23 cellular contexts compared by ENCODE assay signal in the genomic region with DNA sequence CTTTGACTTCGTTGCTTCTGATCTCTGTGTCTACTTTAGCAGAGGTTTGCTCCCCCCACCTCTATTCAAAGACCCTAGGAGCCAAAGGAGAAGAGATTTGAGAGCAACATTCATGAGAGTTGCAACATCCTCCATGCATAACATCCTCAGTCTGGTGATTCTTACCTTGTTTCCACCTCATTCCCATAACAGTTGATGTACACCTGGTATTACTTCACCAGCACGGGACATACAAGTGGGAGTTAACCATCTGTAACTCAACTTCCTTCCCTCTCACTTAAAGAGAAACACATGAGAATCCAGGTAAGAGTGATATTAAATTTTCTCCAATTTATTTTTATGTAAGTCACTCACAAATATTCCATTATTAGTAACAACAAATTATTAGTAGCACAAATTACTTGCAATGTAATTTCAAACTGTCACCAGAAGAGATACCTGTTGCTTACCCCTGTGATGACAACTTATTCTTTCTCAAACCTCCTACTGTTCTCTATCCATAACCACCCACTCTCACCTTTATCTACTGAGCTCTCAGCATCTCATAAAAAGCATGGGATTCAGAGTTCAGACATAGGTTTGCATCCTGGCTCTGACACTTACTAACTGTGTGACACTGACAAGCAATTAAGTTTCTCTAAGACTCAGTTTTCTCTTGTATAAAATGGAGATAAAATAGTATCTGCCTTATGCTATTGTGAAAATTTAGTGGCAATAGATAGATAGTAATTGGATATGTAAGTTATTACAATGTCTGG.
A peak's percentile ranks its signal among the peaks of the same experiment; 100 is the strongest.
DNase-seq lines count a peak whose midpoint lies in the region; ATAC-seq, FAIRE-seq and TF ChIP-seq lines count a peak whose summit lies in the region.
"Had no signal": no experiment of that assay in that cellular context is flagged by ENCODE, and none has a peak within 500 bp of the region (broad histone marks: within the 10 kb centered on the region; RNA-seq: fewer than 3 reads in every experiment).

No MANE protein-coding gene starts in this region.

- no peaks in the 10 kb centered on the region for H3K79me2 ChIP-seq in hepatocyte

- no peak for TF ChIP-seq RAD21 in A549 (conservative IDR thresholded peaks at IDR 0.05 in 1 of 2, IDR thresholded peaks at IDR 0.05 in 1 of 2)

- H3K9me3 ChIP-seq in A549 (0 out of 3 replicates have a peak, but pooled peaks cover 6% of the 10 kb centered on the region), hepatocyte (ENCODE audit: low read depth) (no peaks in the 10 kb centered on the region), psoas muscle (peaks cover 3% of the 10 kb centered on the region)

- no peaks in the 10 kb centered on the region for H3K27me3 ChIP-seq in hepatocyte
- no peaks in the 10 kb centered on the region for H3K27me3 ChIP-seq in psoas muscle (ENCODE audit: insufficient read depth in 3 of 3, low read length in 2 of 3)

- no peaks in the 10 kb centered on the region for H3K9me2 ChIP-seq in hepatocyte (replicated peaks; ENCODE audit: insufficient read depth)

- H4K20me1 ChIP-seq in hepatocyte (ENCODE audit: insufficient read depth, poor library complexity, severe bottlenecking), result no peaks in the 10 kb centered on the region

- ATAC-seq in A549, result no peak
- no peak for ATAC-seq in psoas muscle
- ATAC-seq in HG02938 (IDR thresholded peaks at IDR 0.05; ENCODE audit: unreplicated experiment), result no peak
- ATAC-seq: Panc1, SK-N-SH treated with all-trans-retinoic acid at 6 μM for 48 hours had no signal

- H3K36me3 ChIP-seq in hepatocyte (replicated peaks; ENCODE audit: insufficient read depth, low read depth), result no peaks in the 10 kb centered on the region
- no peaks in the 10 kb centered on the region for H3K36me3 ChIP-seq in psoas muscle (ENCODE audit: insufficient read depth in 1 of 2, low read depth in 1 of 2)

- intact Hi-C loops in psoas muscle (cut with DNase I), result loop anchor here in 1 of 2 donors (10.0 kb wide), 1 partner anchor 50 kb away; no protein-coding TSS in a partner anchor
- intact Hi-C loops in lower leg skin (cut with DNase I; ENCODE audit: low total_unique reads), result no loop called here

- no peak overlapping the region for H2AFZ ChIP-seq in hepatocyte

- no peak for TF ChIP-seq CTCF in A549 (IDR thresholded peaks at IDR 0.05)
- no peak for TF ChIP-seq CTCF in VCaP (conservative IDR thresholded peaks at IDR 0.05)
- TF ChIP-seq CTCF in hepatocyte (IDR thresholded peaks at IDR 0.05; ENCODE audit: poor library complexity), result no peak
- TF ChIP-seq CTCF in psoas muscle (IDR thresholded peaks at IDR 0.05), result no peak
- TF ChIP-seq CTCF in lower leg skin (IDR thresholded peaks at IDR 0.05), result no peak

- DNase-seq in A549 (ENCODE audit: low read depth in 1 of 2, low spot score in 1 of 2) (no peak), hepatocyte (ENCODE audit: low spot score) (no peak), psoas muscle (no peak), G401 (ENCODE audit: low spot score) (no peak), lower leg skin (ENCODE audit: low spot score in 2 of 2) (no peak)
- no peak for DNase-seq in activated CD4-positive, alpha-beta T cell treated with anti-CD3 and anti-CD28 coated beads for 48 hours
- DNase-seq: Calu3; CD8-positive, alpha-beta memory T cell; DMS153; GDM1; HFFc6; KG1; NCI-H1105 treated with DMSO at 0.1 percent for 48 hours; NCI-H2029 treated with DMSO at 0.1 percent for 48 hours; NCI-H226; NCI-H524; NCI-H82 had no signal

- H3K4me2 ChIP-seq in A549 (no peak overlapping the region), hepatocyte (no peak overlapping the region)

- H3K27ac ChIP-seq in A549, result no peak overlapping the region
- H3K27ac ChIP-seq in VCaP, result peak overlapping the region; percentile 13; the same call in 1 of the 2 replicates
- H3K27ac ChIP-seq in hepatocyte, result peak overlapping the region; percentile 69
- H3K27ac ChIP-seq in psoas muscle, result peak overlapping the region; percentile 41
- H3K27ac ChIP-seq: C4-2B had no signal

- no peak for TF ChIP-seq EP300 in A549 (IDR thresholded peaks at IDR 0.05)

- H3K4me3 ChIP-seq in A549 (no peak overlapping the region), hepatocyte (no peak overlapping the region), psoas muscle (no peak overlapping the region), lower leg skin (ENCODE audit: low read depth, poor library complexity, severe bottlenecking) (no peak overlapping the region)

- peak; percentile 28 for FAIRE-seq in A549 (lab: Jason Lieb, UNC)
- FAIRE-seq: H54 had no signal

- H3K4me1 ChIP-seq in A549 (no peaks in the 10 kb centered on the region), hepatocyte (ENCODE audit: insufficient read depth) (peaks cover 12% of the 10 kb centered on the region), psoas muscle (peaks cover 8% of the 10 kb centered on the region)

- in situ Hi-C loops in G401 (cut with HindIII; ENCODE audit: low sequenced_read_pairs), result no loop called here

- CTCF ChIA-PET in A549 (lab: Yijun Ruan, JAX), result interaction anchor here (1.0 kb wide), 1 partner anchor 8 kb away, joined by 3 read pairs; no protein-coding TSS in a partner anchor

- TF ChIP-seq POLR2A in A549 (IDR thresholded peaks at IDR 0.05; ENCODE audit: low read length), result no peak
- TF ChIP-seq POLR2A in lower leg skin (IDR thresholded peaks at IDR 0.05), result no peak

- WGBS in A549 (ENCODE audit: missing lambda C conversion rate), result 30% methylated on average over 2 of the region's 2 CpGs
- WGBS in hepatocyte (ENCODE audit: low lambda C conversion rate, missing lambda C conversion rate), result 67% methylated on average over 2 of the region's 2 CpGs
- 56 to 60% (median 60%) methylated on average over 2 of the region's 2 CpGs for WGBS in psoas muscle, 3 donors
- WGBS in lower leg skin, 2 donors, result 38 to 44% methylated on average over 2 of the region's 2 CpGs

- POLR2A ChIA-PET in A549 (lab: Yijun Ruan, JAX), result no interaction called here

TF ChIP-seq in A549, 52 proteins besides CTCF, POLR2A, EP300 and RAD21:
- TF ChIP-seq ZNF302 (CRISPR knock-in tag; IDR thresholded peaks at IDR 0.05) (no peak), CBX2 (IDR thresholded peaks at IDR 0.05; ENCODE audit: borderline replicate concordance, low read depth) (no peak), NFE2L2 (conservative IDR thresholded peaks at IDR 0.05; ENCODE audit: low read length) (no peak), NR3C1 (IDR thresholded peaks at IDR 0.05) (no peak), KDM5A (IDR thresholded peaks at IDR 0.05) (no peak), KDM1A (IDR thresholded peaks at IDR 0.05; ENCODE audit: low read depth) (no peak), FOSL2 (IDR thresholded peaks at IDR 0.05) (no peak), FOSL2 (CRISPR knock-in tag; IDR thresholded peaks at IDR 0.05) (no peak), CHD4 (IDR thresholded peaks at IDR 0.05; ENCODE audit: borderline replicate concordance) (no peak), HES2 (IDR thresholded peaks at IDR 0.05) (no peak), MYC (IDR thresholded peaks at IDR 0.05; ENCODE audit: borderline replicate concordance, low read length) (no peak), TP53 (CRISPR knock-in tag; IDR thresholded peaks at IDR 0.05) (no peak), PBX3 (IDR thresholded peaks at IDR 0.05) (no peak), GATA3 (IDR thresholded peaks at IDR 0.05; ENCODE audit: borderline replicate concordance) (no peak), USF2 (IDR thresholded peaks at IDR 0.05) (no peak), FOSB (CRISPR knock-in tag; IDR thresholded peaks at IDR 0.05) (no peak), ZSCAN20 (CRISPR knock-in tag; IDR thresholded peaks at IDR 0.05) (no peak), BCL3 (IDR thresholded peaks at IDR 0.05) (no peak)

Comparison
In these comparisons a context has a peak if more than half of its experiments do, and no peak if none do; other contexts are left out.
1. H3K27ac ChIP-seq: peak in VCaP (single experiment), hepatocyte (single experiment) and psoas muscle (single experiment); none in A549 (0 of 2).